ENCODE assay signal across 17 cellular contexts in genomic region chr3:148643389-148643840, GRCh38. TPM values are rescaled to one million over a fixed set of nuclear protein-coding genes. Genes with fewer than 3 reads are reported as not detected.
DNase-seq lines count a peak whose midpoint lies in the region; ATAC-seq, FAIRE-seq and TF ChIP-seq lines count a peak whose summit lies in the region.
"Had no signal": no experiment of that assay in that cellular context is flagged by ENCODE, and none has a peak within 500 bp of the region (broad histone marks: within the 10 kb centered on the region; RNA-seq: fewer than 3 reads in every experiment).

No MANE protein-coding gene starts in this region.

- H3K36me3 ChIP-seq in endodermal cell (ENCODE audit: control insufficient read depth, insufficient read depth, low read length) (no peaks in the 10 kb centered on the region), mesenchymal stem cell (ENCODE audit: control insufficient read depth in 1 of 2, insufficient read depth in 2 of 2, low read depth in 1 of 2, low read length in 2 of 2) (no peaks in the 10 kb centered on the region), HAP-1 (replicated peaks) (no peaks in the 10 kb centered on the region)
- H3K36me3 ChIP-seq: WERI-Rb-1 had no signal

- no peak overlapping the region for H3K4me3 Mint-ChIP-seq in endodermal cell

- H3K4me2 ChIP-seq in A549: peak overlapping the region; percentile 22
- no peak overlapping the region for H3K4me2 ChIP-seq in mesenchymal stem cell (ENCODE audit: low read length, poor library complexity, severe bottlenecking)

- no peak for TF ChIP-seq RAD21 in A549 (conservative IDR thresholded peaks at IDR 0.05 in 1 of 2, IDR thresholded peaks at IDR 0.05 in 1 of 2)

- no peak overlapping the region for H2BK120ac ChIP-seq in mesenchymal stem cell (ENCODE audit: low read depth, low read length)

- H3K9me3 ChIP-seq in A549 (no peaks in the 10 kb centered on the region), endodermal cell (ENCODE audit: control insufficient read depth, low read length) (no peaks in the 10 kb centered on the region), mesenchymal stem cell (ENCODE audit: control insufficient read depth, low read length) (no peaks in the 10 kb centered on the region), HAP-1 (no peaks in the 10 kb centered on the region)

- no peak overlapping the region for H3K23ac ChIP-seq in mesenchymal stem cell (ENCODE audit: low read length in 2 of 2)

- in situ Hi-C loops in HAP-1 (cut with MboI; ENCODE audit: low sequenced_read_pairs): no loop called here

- no peak overlapping the region for H3K14ac ChIP-seq in mesenchymal stem cell (ENCODE audit: low read length in 2 of 2)

- peak; percentile 79 for FAIRE-seq in A549 (lab: Jason Lieb, UNC)
- FAIRE-seq: endometrium, GM19239 had no signal

- H3K27ac Mint-ChIP-seq in endodermal cell: peak overlapping the region; percentile 32

- no peak overlapping the region for H4K8ac ChIP-seq in mesenchymal stem cell (ENCODE audit: low read length)

- no peaks in the 10 kb centered on the region for H3K36me3 Mint-ChIP-seq in endodermal cell (ENCODE audit: low read depth)

- H3K9ac ChIP-seq in endodermal cell (ENCODE audit: extremely low read depth, low read length, poor library complexity, severe bottlenecking) (no peak overlapping the region), mesenchymal stem cell (ENCODE audit: low read length) (peak overlapping the region; percentile 7)

- TF ChIP-seq EP300 in A549 (IDR thresholded peaks at IDR 0.05): peak in 1 of 2 experiments; percentile 56; a peak in 2 of 5 replicates

- H3K4me1 Mint-ChIP-seq in endodermal cell: peaks cover 14% of the 10 kb centered on the region

- no peak overlapping the region for H3K18ac ChIP-seq in mesenchymal stem cell (ENCODE audit: low read depth in 1 of 2, low read length in 2 of 2)

- peaks cover 31% of the 10 kb centered on the region for H3K4me1 ChIP-seq in A549
- no peaks in the 10 kb centered on the region for H3K4me1 ChIP-seq in endodermal cell (ENCODE audit: control insufficient read depth, insufficient read depth, low read length)
- H3K4me1 ChIP-seq in mesenchymal stem cell (ENCODE audit: control insufficient read depth, insufficient read depth, low read depth, low read length): no peaks in the 10 kb centered on the region
- H3K4me1 ChIP-seq in HAP-1: no peaks in the 10 kb centered on the region

- no peak overlapping the region for H2BK12ac ChIP-seq in mesenchymal stem cell (ENCODE audit: low read length in 2 of 2)

- POLR2A ChIA-PET in A549 (lab: Yijun Ruan, JAX): no interaction called here

- H3K79me1 ChIP-seq in mesenchymal stem cell (replicated peaks; ENCODE audit: low read length, poor library complexity, severe bottlenecking): no peaks in the 10 kb centered on the region

- H3K4ac ChIP-seq in mesenchymal stem cell (ENCODE audit: low read depth in 1 of 2, low read length in 2 of 2): no peak overlapping the region

- TF ChIP-seq CTCF in A549 (IDR thresholded peaks at IDR 0.05) (no peak), endodermal cell (conservative IDR thresholded peaks at IDR 0.05) (no peak)

- no peak for TF ChIP-seq POLR2A in A549 (IDR thresholded peaks at IDR 0.05; ENCODE audit: low read length)

- no peak overlapping the region for H2BK5ac ChIP-seq in mesenchymal stem cell (ENCODE audit: low read depth, low read length, poor library complexity, severe bottlenecking)

- no peak overlapping the region for H2BK15ac ChIP-seq in mesenchymal stem cell (ENCODE audit: low read depth, poor library complexity, severe bottlenecking)

- no peak overlapping the region for H2AFZ ChIP-seq in mesenchymal stem cell (ENCODE audit: low read depth, low read length)

- DNase-seq in A549 (ENCODE audit: low read depth in 1 of 2, low spot score in 1 of 2) (peak in 1 of 2 experiments; percentile 80), M059J (ENCODE audit: low read depth) (peak; percentile 83), endodermal cell (no peak), mesenchymal stem cell (peak; percentile 92), NCI-H2196 treated with DMSO at 0.1 percent for 48 hours (lab: John Stamatoyannopoulos, UW; ENCODE audit: unreplicated experiment) (no peak), HAP-1 (ENCODE audit: low spot score in 2 of 2) (no peak), NCI-H510A treated with DMSO at 0.1 percent for 48 hours (lab: John Stamatoyannopoulos, UW) (no peak)
- DNase-seq: ACHN; activated effector memory CD4-positive, alpha-beta T cell treated with anti-CD3 and anti-CD28 coated beads, Interleukin-2, amount 50 U/mL, for 16 hours; left colon; RPMI8226; WERI-Rb-1 had no signal

- H3K27me3 ChIP-seq in endodermal cell (ENCODE audit: control insufficient read depth, insufficient read depth, low read length, poor library complexity, severe bottlenecking) (no peaks in the 10 kb centered on the region), mesenchymal stem cell (ENCODE audit: control insufficient read depth in 1 of 2, insufficient read depth in 1 of 2, low read length in 2 of 2) (no peaks in the 10 kb centered on the region), HAP-1 (ENCODE audit: low read depth) (peaks cover 3% of the 10 kb centered on the region; the same call in 1 of the 2 replicates)

- H3K27ac ChIP-seq in A549: peak overlapping the region; percentile 83 to 86
- no peak overlapping the region for H3K27ac ChIP-seq in endodermal cell (ENCODE audit: low read depth, low read length)
- H3K27ac ChIP-seq in mesenchymal stem cell (ENCODE audit: low read length, poor library complexity, severe bottlenecking): peak overlapping the region; percentile 22
- H3K27ac ChIP-seq: WERI-Rb-1 had no signal

- no peaks in the 10 kb centered on the region for H3K27me3 Mint-ChIP-seq in endodermal cell (ENCODE audit: insufficient read depth)

- CTCF ChIA-PET in A549 (lab: Yijun Ruan, JAX): interaction anchor here (1.3 to 1.9 kb wide), 2 partner anchors 9 to 264 kb away, joined by 3 to 9 read pairs; no protein-coding TSS in a partner anchor

- peak; percentile 83 to 93 for ATAC-seq in A549
- no peak for ATAC-seq in GM19467 (IDR thresholded peaks at IDR 0.05; ENCODE audit: unreplicated experiment)

- no peaks in the 10 kb centered on the region for H3K9me3 Mint-ChIP-seq in endodermal cell

- H3K4me3 ChIP-seq in A549: no peak overlapping the region
- H3K4me3 ChIP-seq in endodermal cell (ENCODE audit: low read length): no peak overlapping the region
- no peak overlapping the region for H3K4me3 ChIP-seq in mesenchymal stem cell (ENCODE audit: insufficient read depth in 1 of 2, low read depth in 1 of 2, low read length in 2 of 2)
- H3K4me3 ChIP-seq in HAP-1: no peak overlapping the region

- 32% methylated on average over 4 of the region's 4 CpGs for WGBS in A549 (ENCODE audit: missing lambda C conversion rate)
- WGBS in endodermal cell (ENCODE audit: insufficient coverage in 1 of 2, insufficient read length in 1 of 2), 2 experiments: 82 to 88% methylated on average over 2 to 4 of the region's 4 CpGs
- 4% methylated on average over 4 of the region's 4 CpGs for WGBS in mesenchymal stem cell

- H4K91ac ChIP-seq in mesenchymal stem cell (ENCODE audit: low read length): no peak overlapping the region

- H2AK5ac ChIP-seq in mesenchymal stem cell (ENCODE audit: low read length, severe bottlenecking): no peak overlapping the region

TF ChIP-seq in A549, 52 proteins besides CTCF, POLR2A, EP300 and RAD21 (continues in another document):
- TF ChIP-seq EHF (CRISPR knock-in tag; IDR thresholded peaks at IDR 0.05): 0 out of 2 replicates have a peak, but pooled peaks have one; percentile 11
- no peak for TF ChIP-seq SMC3 (IDR thresholded peaks at IDR 0.05)
- TF ChIP-seq HMGXB4 (CRISPR knock-in tag; IDR thresholded peaks at IDR 0.05; ENCODE audit: borderline replicate concordance): no peak
- TF ChIP-seq ZNF302 (CRISPR knock-in tag; IDR thresholded peaks at IDR 0.05): no peak
- TF ChIP-seq EHMT2 (IDR thresholded peaks at IDR 0.05; ENCODE audit: low read depth): no peak
- TF ChIP-seq SREBF2 (IDR thresholded peaks at IDR 0.05): no peak
- no peak for TF ChIP-seq ZC3H11A (IDR thresholded peaks at IDR 0.05)
- TF ChIP-seq TP53 (CRISPR knock-in tag; IDR thresholded peaks at IDR 0.05): no peak
- TF ChIP-seq MAX (IDR thresholded peaks at IDR 0.05): no peak; the same call in 1 of the 2 replicates
- 0 out of 2 replicates have a peak, but pooled peaks have one; percentile 25 for TF ChIP-seq RARB (CRISPR knock-in tag; IDR thresholded peaks at IDR 0.05)
- TF ChIP-seq HOXB5 (CRISPR knock-in tag; IDR thresholded peaks at IDR 0.05): 0 out of 2 replicates have a peak, but pooled peaks have one; percentile 16
- TF ChIP-seq FOSB (CRISPR knock-in tag; IDR thresholded peaks at IDR 0.05): no peak

RNA-seq across cellular contexts. Expression of gene AGTR1, which starts 54.3 kb away (rescaled TPM):
- 3.1 and 5.4 TPM in 2 replicates for polyA plus RNA-seq in A549 (2011; rRNA removed)
- 0.30 and 0.38 TPM in 2 replicates for polyA plus RNA-seq in A549 (2012; cell fraction: cytosol; rRNA removed)
- polyA plus RNA-seq in A549 (2012; cell fraction: nucleus; rRNA removed): 0.37 and 0.88 TPM in 2 replicates
- 0.71 to 1.1 TPM (median 0.92 TPM) in 3 replicates for polyA plus RNA-seq in A549 (2017; fragmentation: RNase III; extraction: RNeasy Plus Mini Kit Qiagen cat#74134 plus additional on column Dnase treatment)
- polyA minus RNA-seq in A549 (2011; rRNA and poly(A)+ RNA removed): 2.1 and 2.7 TPM in 2 replicates
- 0.39 TPM in 1 of 2 replicates, not detected in the other for total RNA-seq in M059J (2014; rRNA removed; shearing (Covaris generic))
- total RNA-seq in endodermal cell: under 1 TPM in 1 of 2 donors, not detected in 1; 0.15 TPM
- polyA plus RNA-seq in endodermal cell (2013, experiment 1 of 2): 0.50 TPM
- polyA plus RNA-seq in endodermal cell (2013, experiment 2 of 2): 0.21 TPM
- 0.87 TPM for polyA plus RNA-seq in mesenchymal stem cell (2013, experiment 1 of 2)
- 0.90 TPM for polyA plus RNA-seq in mesenchymal stem cell (2013, experiment 2 of 2)
- total RNA-seq: HT-29, pulmonary artery endothelial cell had no signal

Comparison
In these comparisons a context has a peak if more than half of its experiments do, and no peak if none do; other contexts are left out.
1. DNase-seq: peak in M059J (single experiment) and mesenchymal stem cell (single experiment); none in endodermal cell (single experiment), NCI-H2196 treated with DMSO at 0.1 percent for 48 hours (single experiment), HAP-1 (0 of 2) and NCI-H510A treated with DMSO at 0.1 percent for 48 hours (single experiment).